Comparison of ENCODE assay signal across 16 cellular contexts in the genomic region with DNA sequence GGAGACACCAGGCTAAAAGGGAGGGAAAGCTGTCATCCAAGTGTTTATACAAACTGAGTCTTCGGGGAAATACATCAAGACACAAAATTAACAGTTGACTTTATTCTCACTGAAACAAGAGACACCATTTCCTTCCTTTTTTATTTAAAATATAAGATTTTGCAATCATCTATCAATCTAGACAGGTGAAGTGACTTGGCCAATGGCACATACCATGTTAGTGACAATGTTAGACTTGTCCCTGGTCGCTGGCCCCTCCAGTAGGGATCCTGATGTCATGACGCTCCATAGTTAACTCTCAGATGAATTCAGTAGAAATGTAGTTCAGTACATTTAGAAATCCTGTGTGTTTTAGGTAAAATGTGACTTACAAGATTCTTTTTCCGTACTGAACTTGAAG. TPM values are rescaled to one million over a fixed set of nuclear protein-coding genes. Genes with fewer than 3 reads are reported as not detected.
DNase-seq lines count a peak whose midpoint lies in the region; ATAC-seq and TF ChIP-seq lines count a peak whose summit lies in the region.
"Had no signal": no experiment of that assay in that cellular context is flagged by ENCODE, and none has a peak within 500 bp of the region (broad histone marks: within the 10 kb centered on the region; RNA-seq: fewer than 3 reads in every experiment).

No MANE protein-coding gene starts in this region.

- H3K4me1 ChIP-seq in left ventricle myocardium inferior, result peaks cover 67% of the 10 kb centered on the region
- H3K4me1 ChIP-seq in endodermal cell (ENCODE audit: control insufficient read depth, insufficient read depth, low read length), result peaks cover 29% of the 10 kb centered on the region
- H3K4me1 ChIP-seq in upper lobe of left lung, result peaks cover 15 to 60% (median 22%) of the 10 kb centered on the region in 4 donors

- no peak overlapping the region for H3K9ac ChIP-seq in endodermal cell (ENCODE audit: extremely low read depth, low read length, poor library complexity, severe bottlenecking)
- H3K9ac ChIP-seq: KMS-11 had no signal

- ATAC-seq in left cardiac atrium, result no peak
- ATAC-seq in upper lobe of left lung (ENCODE audit: low FRiP score in 2 of 2), result no peak
- ATAC-seq: activated CD8-positive, alpha-beta T cell treated with anti-CD3 and anti-CD28 coated beads for 36 hours; activated T-cell treated with anti-CD3 and anti-CD28 coated beads, Interleukin-2, amount 50 U/mL, for 72 hours; stimulated activated effector memory CD8-positive, alpha-beta T cell treated with anti-CD3 and anti-CD28 coated beads, Interleukin-12 subunit alpha, Interleukin-12 subunit beta, amount 100 ng/mL, for 72 hours had no signal

- H3K27ac ChIP-seq in left ventricle myocardium inferior (replicated peaks) (peak overlapping the region; percentile 95), endodermal cell (ENCODE audit: low read depth, low read length) (no peak overlapping the region), upper lobe of left lung (peak overlapping the region; percentile 90 to 98 (median 92))
- H3K27ac ChIP-seq: HL-60, KMS-11 had no signal

- TF ChIP-seq POLR2A in upper lobe of left lung (IDR thresholded peaks at IDR 0.05), result no peak

- H3K36me3 ChIP-seq in left ventricle myocardium inferior, result no peaks in the 10 kb centered on the region
- no peaks in the 10 kb centered on the region for H3K36me3 ChIP-seq in endodermal cell (ENCODE audit: control insufficient read depth, insufficient read depth, low read length)
- peaks cover 0 to 6% (median 0%) of the 10 kb centered on the region in 4 donors for H3K36me3 ChIP-seq in upper lobe of left lung

- DNase-seq in left ventricle myocardium inferior (no peak), left cardiac atrium (no peak), endodermal cell (no peak), upper lobe of left lung (no peak), RPMI8226 (no peak), cerebellar cortex (ENCODE audit: low spot score) (no peak), NCI-H2107 treated with DMSO at 0.1 percent for 48 hours (lab: John Stamatoyannopoulos, UW; ENCODE audit: unreplicated experiment) (no peak)
- DNase-seq: activated CD8-positive, alpha-beta T cell treated with anti-CD3 and anti-CD28 coated beads for 36 hours; activated T-cell treated with anti-CD3 and anti-CD28 coated beads, Interleukin-2, amount 50 U/mL, for 72 hours; NCI-H1417; NCI-H2171 treated with DMSO at 0.1 percent for 48 hours; posterior cingulate gyrus had no signal

- peaks cover 16% of the 10 kb centered on the region for H3K27me3 Mint-ChIP-seq in endodermal cell (ENCODE audit: insufficient read depth)
- H3K27me3 Mint-ChIP-seq in nephron (ENCODE audit: low read depth), result peaks cover 3% of the 10 kb centered on the region

- no peak overlapping the region for H3K27ac Mint-ChIP-seq in endodermal cell
- peak overlapping the region in 2 of 3 experiments; percentile 17 to 50 for H3K27ac Mint-ChIP-seq in nephron
- H3K27ac Mint-ChIP-seq: activated CD8-positive, alpha-beta T cell treated with anti-CD3 and anti-CD28 coated beads for 36 hours; activated T-cell treated with anti-CD3 and anti-CD28 coated beads, Interleukin-2, amount 50 U/mL, for 72 hours; stimulated activated effector memory CD8-positive, alpha-beta T cell treated with anti-CD3 and anti-CD28 coated beads, Interleukin-12 subunit alpha, Interleukin-12 subunit beta, amount 100 ng/mL, for 72 hours had no signal

- no peak for TF ChIP-seq EP300 in upper lobe of left lung (IDR thresholded peaks at IDR 0.05)

- H3K27me3 ChIP-seq in left ventricle myocardium inferior (ENCODE audit: low read depth), result no peaks in the 10 kb centered on the region
- no peaks in the 10 kb centered on the region for H3K27me3 ChIP-seq in endodermal cell (ENCODE audit: control insufficient read depth, insufficient read depth, low read length, poor library complexity, severe bottlenecking)
- no peaks in the 10 kb centered on the region for H3K27me3 ChIP-seq in upper lobe of left lung

- no peaks in the 10 kb centered on the region for H3K9me3 Mint-ChIP-seq in endodermal cell
- H3K9me3 Mint-ChIP-seq in nephron, result no peaks in the 10 kb centered on the region
- H3K9me3 Mint-ChIP-seq: activated CD8-positive, alpha-beta T cell treated with anti-CD3 and anti-CD28 coated beads for 36 hours; activated T-cell treated with anti-CD3 and anti-CD28 coated beads, Interleukin-2, amount 50 U/mL, for 72 hours; stimulated activated effector memory CD8-positive, alpha-beta T cell treated with anti-CD3 and anti-CD28 coated beads, Interleukin-12 subunit alpha, Interleukin-12 subunit beta, amount 100 ng/mL, for 72 hours had no signal

- H3K4me3 ChIP-seq in left ventricle myocardium inferior, result peak overlapping the region; percentile 83
- H3K4me3 ChIP-seq in endodermal cell (ENCODE audit: low read length), result no peak overlapping the region
- peak overlapping the region in 2 of 4 donors; percentile 64 to 72 for H3K4me3 ChIP-seq in upper lobe of left lung

- peak overlapping the region; percentile 16 for H3K4me3 Mint-ChIP-seq in endodermal cell
- peak overlapping the region; percentile 51 to 78 (median 70) for H3K4me3 Mint-ChIP-seq in nephron
- H3K4me3 Mint-ChIP-seq: activated CD8-positive, alpha-beta T cell treated with anti-CD3 and anti-CD28 coated beads for 36 hours; activated T-cell treated with anti-CD3 and anti-CD28 coated beads, Interleukin-2, amount 50 U/mL, for 72 hours; stimulated activated effector memory CD8-positive, alpha-beta T cell treated with anti-CD3 and anti-CD28 coated beads, Interleukin-12 subunit alpha, Interleukin-12 subunit beta, amount 100 ng/mL, for 72 hours had no signal

- intact Hi-C loops in left ventricle myocardium inferior (cut with micrococcal nuclease) (loop anchor here (10.0 kb wide), 1 partner anchor 119 kb away; no protein-coding TSS in a partner anchor), left cardiac atrium (cut with DNase I) (no loop called here)

- H3K4me1 Mint-ChIP-seq in endodermal cell, result peaks cover 59% of the 10 kb centered on the region
- H3K4me1 Mint-ChIP-seq in nephron, result peaks cover 44% of the 10 kb centered on the region

- no peak for TF ChIP-seq CTCF in left ventricle myocardium inferior (IDR thresholded peaks at IDR 0.05; ENCODE audit: borderline replicate concordance)
- TF ChIP-seq CTCF in endodermal cell (conservative IDR thresholded peaks at IDR 0.05), result no peak
- TF ChIP-seq CTCF in nephron (IDR thresholded peaks at IDR 0.05; ENCODE audit: unreplicated experiment in 3 of 3), result no peak
- TF ChIP-seq CTCF in upper lobe of left lung (IDR thresholded peaks at IDR 0.05), result no peak

- H3K9me3 ChIP-seq in left ventricle myocardium inferior (replicated peaks) (no peaks in the 10 kb centered on the region), endodermal cell (ENCODE audit: control insufficient read depth, low read length) (no peaks in the 10 kb centered on the region), upper lobe of left lung (no peaks in the 10 kb centered on the region)

- 81 to 88% methylated on average over 3 to 4 of the region's 4 CpGs for WGBS in endodermal cell (ENCODE audit: insufficient coverage in 1 of 2, insufficient read length in 1 of 2), 2 experiments
- 43 to 52% methylated on average over 4 of the region's 4 CpGs for WGBS in upper lobe of left lung, 2 donors

- peaks cover 2% of the 10 kb centered on the region for H3K36me3 Mint-ChIP-seq in endodermal cell (ENCODE audit: low read depth)
- no peaks in the 10 kb centered on the region for H3K36me3 Mint-ChIP-seq in nephron (ENCODE audit: low read depth)
- H3K36me3 Mint-ChIP-seq: stimulated activated effector memory CD8-positive, alpha-beta T cell treated with anti-CD3 and anti-CD28 coated beads, Interleukin-12 subunit alpha, Interleukin-12 subunit beta, amount 100 ng/mL, for 72 hours had no signal

RNA-seq across cellular contexts. Expression of gene SASH1, which starts 2.9 kb away (rescaled TPM):
- total RNA-seq in left ventricle myocardium inferior (22.5 TPM), left cardiac atrium (10 to 100 TPM; 33.4 to 36.2 TPM), endodermal cell (10 to 100 TPM in 1 of 2 donors, 1 to 10 TPM in 1; 4.6 to 12.4 TPM), upper lobe of left lung (100 to 1,000 TPM in 1 of 6 donors, 10 to 100 TPM in 5; 59.3 to 131 (median 79.2) TPM)
- polyA plus RNA-seq in endodermal cell (2013, experiment 1 of 2), result 24.1 TPM
- 24.4 TPM for polyA plus RNA-seq in endodermal cell (2013, experiment 2 of 2)
